12 cellular contexts compared by ENCODE assay signal in the genomic region with DNA sequence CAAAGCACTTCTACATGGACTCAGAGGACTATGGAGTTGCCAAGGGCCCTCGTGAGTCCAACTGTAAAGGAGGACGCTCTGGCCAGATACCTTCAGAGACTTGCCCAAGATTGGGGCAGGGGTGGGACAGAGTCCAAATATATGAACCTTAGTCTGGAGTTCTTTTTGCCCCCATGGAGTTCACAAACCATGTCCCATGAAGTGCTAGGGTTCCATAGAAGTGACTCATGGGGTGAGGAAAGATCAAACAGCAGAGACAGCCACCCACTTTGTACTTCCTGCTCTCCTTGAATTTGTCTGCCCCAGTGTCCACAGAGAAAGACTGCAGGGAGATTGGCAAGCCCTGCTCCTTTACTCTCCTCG. TPM values are rescaled to one million over a fixed set of nuclear protein-coding genes. Genes with fewer than 3 reads are reported as not detected.
A peak's percentile ranks its signal among the peaks of the same experiment; 100 is the strongest.
DNase-seq lines count a peak whose midpoint lies in the region; ATAC-seq and TF ChIP-seq lines count a peak whose summit lies in the region.
"Had no signal": no experiment of that assay in that cellular context is flagged by ENCODE, and none has a peak within 500 bp of the region (broad histone marks: within the 10 kb centered on the region; RNA-seq: fewer than 3 reads in every experiment).

No MANE protein-coding gene starts in this region.

- H3K36me3 ChIP-seq in kidney epithelial cell (ENCODE audit: control insufficient read depth, insufficient read depth, low read length) (no peaks in the 10 kb centered on the region), aorta (ENCODE audit: control insufficient read depth in 1 of 2, insufficient read depth in 2 of 2, low read length in 1 of 2) (no peaks in the 10 kb centered on the region)

- peaks cover 0 to 2% of the 10 kb centered on the region in 2 donors for H3K4me1 ChIP-seq in aorta (ENCODE audit: control insufficient read depth in 1 of 2, insufficient read depth in 2 of 2, low read length in 2 of 2)

- no peaks in the 10 kb centered on the region for H3K9me3 Mint-ChIP-seq in immature natural killer cell

- no peak for TF ChIP-seq CTCF in kidney epithelial cell (IDR thresholded peaks at IDR 0.05; ENCODE audit: insufficient read depth, low read length, poor library complexity, severe bottlenecking)

- H3K9me3 ChIP-seq in aorta (ENCODE audit: control insufficient read depth, low read length), result no peaks in the 10 kb centered on the region

- peak; percentile 2 for ATAC-seq in Right ventricle myocardium superior (ENCODE audit: poor library complexity)
- peak; percentile 20 for ATAC-seq in aorta (ENCODE audit: low FRiP score)
- ATAC-seq in GM19023 (IDR thresholded peaks at IDR 0.05; ENCODE audit: unreplicated experiment), result no peak

- DNase-seq in Right ventricle myocardium superior, result no peak
- DNase-seq in cardiac septum (ENCODE audit: low spot score), result no peak
- peak; percentile 37 for DNase-seq in kidney epithelial cell (ENCODE audit: low read depth)
- DNase-seq in aorta, result no peak
- DNase-seq in COLO668 (lab: John Stamatoyannopoulos, UW; ENCODE audit: unreplicated experiment), result no peak
- DNase-seq in immature natural killer cell, result no peak
- DNase-seq: hippocampal formation, NCI-H2171 had no signal

- peak overlapping the region; percentile 65 for H3K27ac ChIP-seq in cingulate gyrus (ENCODE audit: low read depth, low read length)
- H3K27ac ChIP-seq in aorta (ENCODE audit: low read depth in 1 of 2, low read length in 2 of 2), result peak overlapping the region; percentile 60 to 83

- no peak overlapping the region for H3K27ac Mint-ChIP-seq in immature natural killer cell

- intact Hi-C loops in Right ventricle myocardium superior (cut with DNase I) (no loop called here), cardiac septum (cut with DNase I) (loop anchor here (1.0 kb wide), 1 partner anchor 19 kb away; no protein-coding TSS in a partner anchor), aorta (cut with DNase I) (no loop called here)

- no peaks in the 10 kb centered on the region for H3K27me3 ChIP-seq in kidney epithelial cell (ENCODE audit: control insufficient read depth, insufficient read depth, low read length)
- no peaks in the 10 kb centered on the region for H3K27me3 ChIP-seq in aorta (ENCODE audit: control insufficient read depth in 1 of 2, insufficient read depth in 2 of 2, low read length in 1 of 2)

- H3K36me3 Mint-ChIP-seq in immature natural killer cell, result no peaks in the 10 kb centered on the region

- no peaks in the 10 kb centered on the region for H3K4me1 Mint-ChIP-seq in immature natural killer cell

- H3K4me3 Mint-ChIP-seq in immature natural killer cell, result no peak overlapping the region

- WGBS in aorta, 2 donors, result 33% methylated on average over 3 of the region's 3 CpGs

- peaks cover 1 to 7% (median 6%) of the 10 kb centered on the region in 3 donors for H3K27me3 Mint-ChIP-seq in immature natural killer cell (ENCODE audit: low read depth in 3 of 3)

- H3K4me3 ChIP-seq in kidney epithelial cell (ENCODE audit: low read depth, low read length) (no peak overlapping the region), aorta (ENCODE audit: low read length in 2 of 2) (no peak overlapping the region)

RNA-seq across cellular contexts. Expression of gene SRL, which starts 29.0 kb away (rescaled TPM):
- total RNA-seq in Right ventricle myocardium superior (350 TPM), cardiac septum (400 TPM), kidney epithelial cell (not detected in 2 replicates), aorta (1 to 10 TPM; 2.3 to 3.2 TPM)
- polyA plus RNA-seq in aorta (under 1 TPM; 0.31 to 0.75 TPM), immature natural killer cell (not detected)
- total RNA-seq: activated CD8-positive, alpha-beta memory T cell treated with anti-CD3 and anti-CD28 coated beads for 36 hours had no signal
- polyA plus RNA-seq: neural cell had no signal

RNA-seq across cellular contexts. Expression of gene TFAP4, which starts 59.9 kb away (rescaled TPM):
- total RNA-seq in Right ventricle myocardium superior (4.0 TPM), cardiac septum (1.4 TPM), kidney epithelial cell (7.1 and 10.4 TPM in 2 replicates), aorta (1 to 10 TPM; 3.8 to 8.0 TPM)
- polyA plus RNA-seq in aorta (1 to 10 TPM; 1.0 to 2.9 TPM), immature natural killer cell (under 1 TPM; 0.16 to 0.69 (median 0.41) TPM)

Comparison
In these comparisons a context has a peak if more than half of its experiments do, and no peak if none do; other contexts are left out.
1. RNA of gene SRL, which starts 29.0 kb away (total RNA-seq): 400 TPM in cardiac septum (single experiment) and 350 TPM in Right ventricle myocardium superior (single experiment); 2.3 to 3.2 TPM in aorta and not detected in kidney epithelial cell; every median in the first group is over 10 times any median in the second.